In the genomic region with DNA sequence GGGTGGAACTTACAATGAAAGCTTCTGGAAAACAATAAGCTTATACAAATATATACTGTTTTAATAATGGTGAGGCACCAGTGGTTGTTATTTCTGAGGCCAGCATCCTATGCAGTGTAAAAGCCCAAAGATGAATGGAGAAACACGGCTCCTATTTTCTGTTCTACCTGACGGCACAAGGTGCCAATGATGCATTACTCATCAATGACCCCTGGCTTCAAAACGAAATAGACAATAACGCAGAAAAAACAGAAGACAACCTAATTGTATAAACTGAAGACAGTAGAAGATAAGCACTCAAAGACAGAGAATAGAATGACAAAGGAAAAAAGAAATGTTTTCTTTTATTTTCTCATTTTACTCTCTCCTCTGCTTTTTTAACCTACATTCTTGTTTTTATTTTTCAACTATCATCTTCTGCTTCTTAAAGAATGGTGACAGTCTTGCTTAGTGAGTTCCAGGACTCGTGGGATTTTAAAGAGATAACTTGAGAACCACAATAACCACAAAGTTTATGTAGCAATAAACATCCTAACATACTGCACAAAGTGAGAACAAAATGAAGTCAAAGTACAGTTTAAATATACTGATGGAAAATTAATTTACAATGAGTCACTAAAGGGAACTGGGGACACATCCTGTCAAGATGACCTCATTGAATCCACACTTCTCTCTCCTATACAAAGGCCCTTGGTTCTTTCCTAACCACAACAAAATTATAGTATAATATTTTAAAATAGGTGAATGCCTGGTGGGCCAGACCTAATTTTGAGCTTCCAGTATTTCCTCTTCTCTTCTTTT, we compare ENCODE assay signal across 10 cellular contexts.
DNase-seq lines count a peak whose midpoint lies in the region; TF ChIP-seq lines count a peak whose summit lies in the region.
"Had no signal": no experiment of that assay in that cellular context is flagged by ENCODE, and none has a peak within 500 bp of the region (broad histone marks: within the 10 kb centered on the region; RNA-seq: fewer than 3 reads in every experiment).

No MANE protein-coding gene starts in this region.

- DNase-seq in Caki2 (ENCODE audit: low read depth) (peak; percentile 96), NB4 (ENCODE audit: low read depth) (peak; percentile 83), brain microvascular endothelial cell (peak; percentile 71), mesendoderm (peak; percentile 18), left ventricle myocardium inferior (no peak), activated gamma-delta T cell treated with Interleukin-2 at 50 U/mL for 16 hours (no peak), Peyer's patch (no peak), NCI-H748 (lab: John Stamatoyannopoulos, UW; ENCODE audit: unreplicated experiment) (no peak)
- DNase-seq: ovary had no signal

- WGBS in mesendoderm (ENCODE audit: extremely low coverage, insufficient coverage, low lambda C conversion rate) = no CpG with 5 or more reads among the region's 5 CpGs

- H3K36me3 ChIP-seq in brain microvascular endothelial cell (replicated peaks) (no peaks in the 10 kb centered on the region), mesendoderm (ENCODE audit: control insufficient read depth, insufficient read depth, low read length) (no peaks in the 10 kb centered on the region), left ventricle myocardium inferior (no peaks in the 10 kb centered on the region), Peyer's patch (no peaks in the 10 kb centered on the region)
- H3K36me3 ChIP-seq: ovary, thoracic aorta had no signal

- TF ChIP-seq POLR2A in NB4 (IDR thresholded peaks at IDR 0.05; ENCODE audit: extremely low read depth, insufficient read length) (no peak), Peyer's patch (IDR thresholded peaks at IDR 0.05) (no peak)

- H3K4me1 ChIP-seq in mesendoderm (ENCODE audit: control insufficient read depth, low read depth, low read length) (no peaks in the 10 kb centered on the region), left ventricle myocardium inferior (peaks cover 23% of the 10 kb centered on the region), Peyer's patch (peaks cover 0 to 23% (median 0%) of the 10 kb centered on the region in 4 donors)

- H3K9me3 ChIP-seq in left ventricle myocardium inferior (replicated peaks) (no peaks in the 10 kb centered on the region), Peyer's patch (no peaks in the 10 kb centered on the region)
- H3K9me3 ChIP-seq: ovary, thoracic aorta had no signal

- H2AK5ac ChIP-seq in mesendoderm (ENCODE audit: low read length) = no peak overlapping the region

- no peak overlapping the region for H3K4me2 ChIP-seq in mesendoderm (ENCODE audit: low read length)

- H3K79me2 ChIP-seq in mesendoderm (ENCODE audit: control insufficient read depth, insufficient read depth, low read length) = no peaks in the 10 kb centered on the region

- H3K27ac ChIP-seq in brain microvascular endothelial cell (peak overlapping the region; percentile 77), mesendoderm (ENCODE audit: low read depth, low read length) (no peak overlapping the region), left ventricle myocardium inferior (replicated peaks) (no peak overlapping the region), Peyer's patch (peak overlapping the region in 2 of 4 donors; percentile 40)
- H3K27ac ChIP-seq: ovary, thoracic aorta had no signal

- peak overlapping the region; percentile 28 for H4K8ac ChIP-seq in mesendoderm (ENCODE audit: low read depth, low read length)

- intact Hi-C loops in left ventricle myocardium inferior (cut with micrococcal nuclease) = no loop called here

- H3K56ac ChIP-seq in mesendoderm (ENCODE audit: low read length) = no peak overlapping the region

- H4K5ac ChIP-seq in mesendoderm (ENCODE audit: low read length) = no peak overlapping the region

- H3K23ac ChIP-seq in mesendoderm (ENCODE audit: low read length) = no peak overlapping the region

- no peak overlapping the region for H2BK120ac ChIP-seq in mesendoderm (ENCODE audit: low read depth, low read length)

- no peak overlapping the region for H3K4ac ChIP-seq in mesendoderm (ENCODE audit: low read depth, low read length)

- no peaks in the 10 kb centered on the region for H3K79me1 ChIP-seq in mesendoderm (ENCODE audit: low read length)

- no peak overlapping the region for H3K4me3 ChIP-seq in NB4 (ENCODE audit: low read depth, low read length)
- no peak overlapping the region for H3K4me3 ChIP-seq in brain microvascular endothelial cell (ENCODE audit: low read depth, low read length)
- no peak overlapping the region for H3K4me3 ChIP-seq in mesendoderm (ENCODE audit: low read length)
- H3K4me3 ChIP-seq in left ventricle myocardium inferior = no peak overlapping the region
- no peak overlapping the region for H3K4me3 ChIP-seq in Peyer's patch
- H3K4me3 ChIP-seq: ovary, thoracic aorta had no signal

- H3K27me3 ChIP-seq in brain microvascular endothelial cell (replicated peaks) (no peaks in the 10 kb centered on the region), mesendoderm (ENCODE audit: insufficient read depth, low read length, poor library complexity) (no peaks in the 10 kb centered on the region), left ventricle myocardium inferior (ENCODE audit: low read depth) (no peaks in the 10 kb centered on the region), Peyer's patch (no peaks in the 10 kb centered on the region)
- H3K27me3 ChIP-seq: ovary had no signal

- no peak overlapping the region for H3K18ac ChIP-seq in mesendoderm (ENCODE audit: low read length)

- H3K9ac ChIP-seq in mesendoderm (ENCODE audit: low read length) = no peak overlapping the region

- H2BK5ac ChIP-seq in mesendoderm (ENCODE audit: low read length) = no peak overlapping the region

- in situ Hi-C loops in Caki2 (cut with HindIII; ENCODE audit: low pct_unique_long_range_greater_than_20kb, low sequenced_read_pairs) (loop anchor here (10.0 kb wide), 1 partner anchor 250 kb away; no protein-coding TSS in a partner anchor), brain microvascular endothelial cell (cut with HindIII; ENCODE audit: low pct_ligation_motif_present, low sequenced_read_pairs) (no loop called here)

- TF ChIP-seq CTCF in NB4 (IDR thresholded peaks at IDR 0.05; ENCODE audit: low read depth, low read length) (no peak), brain microvascular endothelial cell (IDR thresholded peaks at IDR 0.05; ENCODE audit: low read depth, low read length, missing control alignments) (no peak), left ventricle myocardium inferior (IDR thresholded peaks at IDR 0.05; ENCODE audit: borderline replicate concordance) (no peak), Peyer's patch (IDR thresholded peaks at IDR 0.05) (no peak)

- H2BK15ac ChIP-seq in mesendoderm (replicated peaks; ENCODE audit: low read depth) = no peak overlapping the region

Comparison
In these comparisons a context has a peak if more than half of its experiments do, and no peak if none do; other contexts are left out.
1. DNase-seq: peak in Caki2 (single experiment), NB4 (single experiment), brain microvascular endothelial cell (single experiment) and mesendoderm (single experiment); none in left ventricle myocardium inferior (single experiment), activated gamma-delta T cell treated with Interleukin-2 at 50 U/mL for 16 hours (single experiment), Peyer's patch (0 of 3) and NCI-H748 (single experiment).